23 cellular contexts compared by ENCODE assay signal in genomic region chr18:37524546-37525301, GRCh38. TPM values are rescaled to one million over a fixed set of nuclear protein-coding genes. Genes with fewer than 3 reads are reported as not detected.
DNase-seq lines count a peak whose midpoint lies in the region; ATAC-seq, FAIRE-seq and TF ChIP-seq lines count a peak whose summit lies in the region.
"Had no signal": no experiment of that assay in that cellular context is flagged by ENCODE, and none has a peak within 500 bp of the region (broad histone marks: within the 10 kb centered on the region; RNA-seq: fewer than 3 reads in every experiment).

No MANE protein-coding gene starts in this region.

- H3K27ac Mint-ChIP-seq in astrocyte (ENCODE audit: unreplicated experiment), result peak overlapping the region; percentile 66
- H3K27ac Mint-ChIP-seq in progenitor cell of endocrine pancreas, result no peak overlapping the region
- H3K27ac Mint-ChIP-seq: CD4-positive, alpha-beta T cell; IgD-negative memory B cell had no signal

- intact Hi-C loops in left colon (cut with DNase I, micrococcal nuclease), result no loop called here

- H3K27ac ChIP-seq in astrocyte (ENCODE audit: low read depth, low read length), result no peak overlapping the region
- H3K27ac ChIP-seq: lower lobe of right lung, sigmoid colon, transverse colon had no signal

- no peaks in the 10 kb centered on the region for H4K20me1 ChIP-seq in astrocyte (ENCODE audit: insufficient read depth, low read length)

- TF ChIP-seq CTCF in astrocyte (IDR thresholded peaks at IDR 0.05; ENCODE audit: insufficient read depth, low read depth, low read length) (no peak), progenitor cell of endocrine pancreas (IDR thresholded peaks at IDR 0.05; ENCODE audit: unreplicated experiment) (peak; percentile 17), GM13976 (IDR thresholded peaks at IDR 0.05; ENCODE audit: borderline replicate concordance, control extremely low read depth, extremely low read depth, insufficient read depth, missing control alignments) (no peak)

- H3K9ac ChIP-seq in astrocyte (ENCODE audit: low read length), result no peak overlapping the region
- no peak overlapping the region for H3K9ac ChIP-seq in iPS-15b (ENCODE audit: low read depth, low read length)

- H2AFZ ChIP-seq in astrocyte (ENCODE audit: low read depth, low read length), result no peak overlapping the region

- H3K36me3 Mint-ChIP-seq in astrocyte (ENCODE audit: low read depth, unreplicated experiment), result no peaks in the 10 kb centered on the region
- H3K36me3 Mint-ChIP-seq in progenitor cell of endocrine pancreas (ENCODE audit: insufficient read depth), result no peaks in the 10 kb centered on the region
- H3K36me3 Mint-ChIP-seq: IgD-negative memory B cell had no signal

- in situ Hi-C loops in GM13976 (cut with MboI; ENCODE audit: low sequenced_read_pairs, unreplicated experiment), result no loop called here

- H3K79me2 ChIP-seq in astrocyte (ENCODE audit: insufficient read depth, low read length), result no peaks in the 10 kb centered on the region

- peaks cover 80% of the 10 kb centered on the region for H3K27me3 Mint-ChIP-seq in astrocyte (ENCODE audit: low read depth, unreplicated experiment)
- H3K27me3 Mint-ChIP-seq in progenitor cell of endocrine pancreas, result peaks cover 62% of the 10 kb centered on the region

- H3K36me3 ChIP-seq in astrocyte (ENCODE audit: insufficient read depth, low read length) (no peaks in the 10 kb centered on the region), iPS-15b (ENCODE audit: control insufficient read depth, insufficient read depth, low read length) (no peaks in the 10 kb centered on the region)
- H3K36me3 ChIP-seq: lower lobe of right lung, sigmoid colon, transverse colon had no signal

- H3K4me1 Mint-ChIP-seq in astrocyte (ENCODE audit: low read depth, unreplicated experiment) (no peaks in the 10 kb centered on the region), progenitor cell of endocrine pancreas (ENCODE audit: low read depth) (peaks cover 11% of the 10 kb centered on the region)

- DNase-seq in NCI-H2227 (lab: John Stamatoyannopoulos, UW; ENCODE audit: unreplicated experiment) (peak; percentile 70), NCI-H2227 treated with DMSO at 0.1 percent for 48 hours (lab: John Stamatoyannopoulos, UW) (no peak), astrocyte (ENCODE audit: low read depth) (no peak), progenitor cell of endocrine pancreas (ENCODE audit: low spot score, unreplicated experiment) (peak; percentile 22), left colon (no peak), GM13976 (ENCODE audit: low spot score) (no peak)
- DNase-seq: activated CD4-positive, alpha-beta T cell treated with anti-CD3 and anti-CD28 coated beads for 1 hour; activated CD8-positive, alpha-beta memory T cell treated with anti-CD3 and anti-CD28 coated beads, Interleukin-2, amount 50 U/mL, for 4 hours; activated naive CD4-positive, alpha-beta T cell; CD4-positive, alpha-beta T cell; hippocampal formation; lower lobe of right lung; NCI-H2171 treated with DMSO at 0.1 percent for 48 hours; sigmoid colon; stimulated activated CD4-positive, alpha-beta T cell treated with anti-CD3 and anti-CD28 coated beads, Interleukin-4, amount 100 ng/mL, for 24 hours; T-helper 2 cell; transverse colon had no signal

- H3K27me3 ChIP-seq in astrocyte (ENCODE audit: insufficient read depth, low read length) (peaks cover 14% of the 10 kb centered on the region), iPS-15b (ENCODE audit: control insufficient read depth, insufficient read depth, low read length) (peaks cover 47% of the 10 kb centered on the region)

- no peak overlapping the region for H3K4me2 ChIP-seq in astrocyte (ENCODE audit: low read length)

- no peak overlapping the region for H3K4me3 ChIP-seq in astrocyte (ENCODE audit: insufficient read depth, low read depth, low read length)
- H3K4me3 ChIP-seq in iPS-15b (ENCODE audit: low read depth, low read length), result peak overlapping the region; percentile 43
- H3K4me3 ChIP-seq: lower lobe of right lung, transverse colon had no signal

- H3K4me3 Mint-ChIP-seq in astrocyte (ENCODE audit: unreplicated experiment) (peak overlapping the region; percentile 64), progenitor cell of endocrine pancreas (ENCODE audit: low read depth) (peak overlapping the region; percentile 62)
- H3K4me3 Mint-ChIP-seq: CD4-positive, alpha-beta T cell had no signal

- ATAC-seq in HG02938 (IDR thresholded peaks at IDR 0.05; ENCODE audit: unreplicated experiment), result no peak
- no peak for ATAC-seq in left colon
- ATAC-seq: lower lobe of right lung had no signal

- no peaks in the 10 kb centered on the region for H3K4me1 ChIP-seq in astrocyte (ENCODE audit: insufficient read depth, low read length)
- H3K4me1 ChIP-seq in iPS-15b (ENCODE audit: control insufficient read depth, insufficient read depth, low read length), result peaks cover 9% of the 10 kb centered on the region
- H3K4me1 ChIP-seq: lower lobe of right lung, sigmoid colon, transverse colon had no signal

- FAIRE-seq in astrocyte (lab: Jason Lieb, UNC), result no peak
- FAIRE-seq: GM12891, H54 had no signal

- H3K9me3 ChIP-seq in astrocyte (ENCODE audit: insufficient read depth, low read depth, low read length) (no peaks in the 10 kb centered on the region), iPS-15b (ENCODE audit: control insufficient read depth, insufficient read depth, low read length) (no peaks in the 10 kb centered on the region)
- H3K9me3 ChIP-seq: lower lobe of right lung, sigmoid colon, transverse colon had no signal

- H3K9me3 Mint-ChIP-seq in astrocyte (ENCODE audit: unreplicated experiment), result peaks cover 7% of the 10 kb centered on the region
- no peaks in the 10 kb centered on the region for H3K9me3 Mint-ChIP-seq in progenitor cell of endocrine pancreas (ENCODE audit: low read depth)
- H3K9me3 Mint-ChIP-seq: CD4-positive, alpha-beta T cell had no signal

RNA-seq across cellular contexts. Expression of gene CELF4, which starts 40.9 kb away (rescaled TPM):
- total RNA-seq in astrocyte, result 0.16 TPM in 1 of 2 replicates, not detected in the other
- 4.6 and 5.5 TPM in 2 replicates for total RNA-seq in progenitor cell of endocrine pancreas
- total RNA-seq in left colon, result 1 to 10 TPM in 1 of 2 donors, under 1 TPM in 1; 0.85 to 1.8 TPM
- total RNA-seq: A673; CD4-positive, alpha-beta T cell had no signal

Comparison
In these comparisons a context has a peak if more than half of its experiments do, and no peak if none do; other contexts are left out.
1. DNase-seq: peak in NCI-H2227 (single experiment) and progenitor cell of endocrine pancreas (single experiment); none in NCI-H2227 treated with DMSO at 0.1 percent for 48 hours (single experiment), astrocyte (single experiment), left colon (0 of 2) and GM13976 (single experiment).